ENCODE assay signal across 8 cellular contexts in the genomic region with DNA sequence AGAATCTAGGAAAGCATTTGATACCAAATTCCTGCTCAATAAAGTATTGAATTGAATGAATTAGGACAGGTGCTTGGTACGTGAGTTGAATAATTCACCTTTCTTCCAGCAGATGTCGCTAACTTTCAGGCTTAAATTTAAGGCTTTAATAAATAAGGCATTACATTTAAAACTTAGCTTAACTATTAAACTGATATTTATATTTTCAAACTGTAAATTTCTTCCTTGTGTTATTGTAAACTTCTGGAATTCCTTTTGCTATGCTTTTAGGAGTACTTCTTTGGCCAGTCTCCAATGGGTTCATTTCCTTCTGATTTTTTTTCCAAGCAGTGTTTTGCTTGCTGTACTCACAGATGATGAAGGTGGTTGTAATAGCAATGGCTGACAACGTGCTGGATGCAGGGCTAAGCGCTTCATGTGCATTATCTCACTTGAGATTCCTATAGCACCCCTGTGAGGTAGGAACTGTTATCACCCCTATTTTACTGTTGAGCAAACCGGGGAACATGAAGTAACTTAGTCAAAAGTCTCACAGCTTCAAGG.
DNase-seq lines count a peak whose midpoint lies in the region; ATAC-seq and TF ChIP-seq lines count a peak whose summit lies in the region.

No MANE protein-coding gene starts in this region.

- TF ChIP-seq CTCF in GM10248 (IDR thresholded peaks at IDR 0.05; ENCODE audit: control extremely low read depth, extremely low read depth, low read depth, missing control alignments) (peak; percentile 73), LNCaP clone FGC (IDR thresholded peaks at IDR 0.05; ENCODE audit: control insufficient read depth, extremely low read depth, insufficient read depth) (peak; percentile 72), RWPE1 (conservative IDR thresholded peaks at IDR 0.05; ENCODE audit: low read depth) (peak; percentile 80)

- H3K27ac Mint-ChIP-seq in effector memory CD8-positive, alpha-beta T cell = no peak overlapping the region

- no peak overlapping the region for H3K4me3 Mint-ChIP-seq in effector memory CD8-positive, alpha-beta T cell

- H3K4me3 ChIP-seq in LNCaP clone FGC (ENCODE audit: low read depth, low read length) = no peak overlapping the region

- no peaks in the 10 kb centered on the region for H3K36me3 Mint-ChIP-seq in effector memory CD8-positive, alpha-beta T cell (ENCODE audit: insufficient read depth)

- peak; percentile 83 for DNase-seq in ACHN
- no peak for DNase-seq in GM10248 (ENCODE audit: extremely low spot score)
- no peak for DNase-seq in LNCaP clone FGC (ENCODE audit: low read depth)
- DNase-seq in RWPE1 (ENCODE audit: low spot score) = peak; percentile 35
- DNase-seq in effector memory CD8-positive, alpha-beta T cell = peak; percentile 7 to 30 (median 27)
- peak; percentile 21 for DNase-seq in middle frontal gyrus (ENCODE audit: extremely low spot score, low spot score)
- no peak for DNase-seq in cerebellum (ENCODE audit: low spot score)

- H3K27me3 Mint-ChIP-seq in effector memory CD8-positive, alpha-beta T cell = peaks cover 9 to 10% of the 10 kb centered on the region in 2 donors

- in situ Hi-C loops in ACHN (cut with HindIII; ENCODE audit: low pct_ligation_motif_present, low pct_unique_long_range_greater_than_20kb, low sequenced_read_pairs) = no loop called here

- H3K9me3 Mint-ChIP-seq in effector memory CD8-positive, alpha-beta T cell = no peaks in the 10 kb centered on the region

- peak; percentile 54 for ATAC-seq in effector memory CD8-positive, alpha-beta T cell (replicated peaks)
- no peak for ATAC-seq in HG03565 (IDR thresholded peaks at IDR 0.05; ENCODE audit: unreplicated experiment)

- H3K27ac ChIP-seq in RWPE1 = no peak overlapping the region

- H3K4me1 Mint-ChIP-seq in effector memory CD8-positive, alpha-beta T cell (ENCODE audit: low read depth in 2 of 2) = no peaks in the 10 kb centered on the region

- POLR2A ChIA-PET in GM10248 (lab: Yijun Ruan, JAX) = no interaction called here
- POLR2A ChIA-PET in RWPE1 (lab: Yijun Ruan, JAX; ENCODE audit: low non-redundant PET) = no interaction called here

- CTCF ChIA-PET in GM10248 (lab: Yijun Ruan, JAX) = interaction anchor here (1.0 to 7.1 kb wide), 33 partner anchors 9 to 817 kb away, joined by 3 to 78 read pairs (median 6); no protein-coding TSS in a partner anchor
- CTCF ChIA-PET in RWPE1 (lab: Yijun Ruan, JAX) = interaction anchor here (0.5 to 3.0 kb wide), 13 partner anchors 9 to 995 kb away, joined by 3 to 11 read pairs (median 5); no protein-coding TSS in a partner anchor

Comparison
In these comparisons a context has a peak if more than half of its experiments do, and no peak if none do; other contexts are left out.
1. DNase-seq: peak in ACHN (single experiment), RWPE1 (single experiment), effector memory CD8-positive, alpha-beta T cell (3 of 3) and middle frontal gyrus (single experiment); none in GM10248 (single experiment), LNCaP clone FGC (single experiment) and cerebellum (single experiment).
2. Peak in every context shown above with its lines, with median percentiles within 50 percentile points of each other: CTCF ChIP-seq.